Comparison of ENCODE assay signal across 14 cellular contexts in the genomic region with DNA sequence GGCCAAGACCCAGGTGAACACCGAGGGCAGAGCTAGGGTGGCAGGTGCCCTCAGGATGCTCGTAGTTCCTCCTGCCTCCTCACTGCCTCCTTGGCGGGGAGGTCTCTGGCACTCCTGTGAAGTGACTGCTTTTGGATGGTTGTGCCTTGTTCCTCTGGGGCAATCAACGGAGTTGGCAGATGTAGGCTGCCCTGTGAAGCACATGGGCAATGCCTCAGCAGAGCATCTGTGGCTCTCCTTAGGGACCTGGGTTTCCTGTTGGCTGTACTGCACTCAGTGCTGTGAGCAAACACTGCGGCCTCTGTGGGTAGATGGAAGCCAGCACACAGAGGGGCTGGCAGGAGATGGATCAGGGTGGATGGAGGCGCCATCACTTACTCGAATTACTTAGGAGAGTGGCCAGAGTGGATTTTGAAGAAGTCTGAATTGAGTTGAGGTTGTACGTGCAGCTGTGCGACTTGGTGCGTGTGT.
A peak's percentile ranks its signal among the peaks of the same experiment; 100 is the strongest.
DNase-seq lines count a peak whose midpoint lies in the region; ATAC-seq and TF ChIP-seq lines count a peak whose summit lies in the region.
"Had no signal": no experiment of that assay in that cellular context is flagged by ENCODE, and none has a peak within 500 bp of the region (broad histone marks: within the 10 kb centered on the region; RNA-seq: fewer than 3 reads in every experiment).

No MANE protein-coding gene starts in this region.

- H3K36me3 ChIP-seq in lower lobe of right lung, result no peaks in the 10 kb centered on the region
- no peaks in the 10 kb centered on the region for H3K36me3 ChIP-seq in suprapubic skin
- H3K36me3 ChIP-seq: breast epithelium had no signal

- WGBS in suprapubic skin, result 74% methylated on average over 8 of the region's 10 CpGs

- peak overlapping the region; percentile 9 for H3K4me3 Mint-ChIP-seq in activated B cell treated with CpG ODN at 0.5 μM for 24 hours
- H3K4me3 Mint-ChIP-seq in progenitor cell of endocrine pancreas (ENCODE audit: low read depth), result no peak overlapping the region
- H3K4me3 Mint-ChIP-seq: activated T-cell treated with anti-CD3 and anti-CD28 coated beads, Interleukin-2, amount 50 U/mL, for 24 hours; nephron had no signal

- H3K4me1 Mint-ChIP-seq in activated B cell treated with CpG ODN at 0.5 μM for 24 hours (peaks cover 13% of the 10 kb centered on the region), progenitor cell of endocrine pancreas (ENCODE audit: low read depth) (no peaks in the 10 kb centered on the region)

- TF ChIP-seq EP300 in suprapubic skin (IDR thresholded peaks at IDR 0.05), result no peak

- CTCF ChIA-PET in activated B cell treated with CpG ODN at 0.5 μM for 24 hours (lab: Charles Lee), result no interaction called here

- no peak overlapping the region for H3K4me3 ChIP-seq in lower lobe of right lung
- H3K4me3 ChIP-seq in suprapubic skin, result no peak overlapping the region
- H3K4me3 ChIP-seq: breast epithelium had no signal

- POLR2A ChIA-PET in activated B cell treated with CpG ODN at 0.5 μM for 24 hours (lab: Charles Lee), result no interaction called here

- ATAC-seq in activated B cell treated with CpG ODN at 0.5 μM for 24 hours (ENCODE audit: low read depth) (peak; percentile 77), lower lobe of right lung (no peak)

- H3K9me3 Mint-ChIP-seq in activated B cell treated with CpG ODN at 0.5 μM for 24 hours (no peaks in the 10 kb centered on the region), progenitor cell of endocrine pancreas (ENCODE audit: low read depth) (no peaks in the 10 kb centered on the region)

- H3K27me3 Mint-ChIP-seq in activated B cell treated with CpG ODN at 0.5 μM for 24 hours (no peaks in the 10 kb centered on the region), progenitor cell of endocrine pancreas (peaks cover 4% of the 10 kb centered on the region)
- H3K27me3 Mint-ChIP-seq: activated T-cell treated with anti-CD3 and anti-CD28 coated beads, Interleukin-2, amount 50 U/mL, for 24 hours had no signal

- H3K27ac Mint-ChIP-seq in activated B cell treated with CpG ODN at 0.5 μM for 24 hours (no peak overlapping the region), progenitor cell of endocrine pancreas (no peak overlapping the region)
- H3K27ac Mint-ChIP-seq: activated T-cell treated with anti-CD3 and anti-CD28 coated beads, Interleukin-2, amount 50 U/mL, for 24 hours; nephron had no signal

- H3K27me3 ChIP-seq in lower lobe of right lung (ENCODE audit: low read depth) (no peaks in the 10 kb centered on the region), suprapubic skin (no peaks in the 10 kb centered on the region)
- H3K27me3 ChIP-seq: breast epithelium had no signal

- intact Hi-C loops in activated B cell treated with CpG ODN at 0.5 μM for 24 hours (cut with micrococcal nuclease), result no loop called here
- intact Hi-C loops in lower lobe of right lung (cut with DNase I), result no loop called here

- H3K9me3 ChIP-seq in lower lobe of right lung (peaks cover 8% of the 10 kb centered on the region), suprapubic skin (no peaks in the 10 kb centered on the region)

- H3K27ac ChIP-seq in lower lobe of right lung, result no peak overlapping the region
- H3K27ac ChIP-seq in suprapubic skin, result no peak overlapping the region
- H3K27ac ChIP-seq: 22Rv1, breast epithelium had no signal

- TF ChIP-seq CTCF in activated B cell treated with CpG ODN at 0.5 μM for 24 hours (IDR thresholded peaks at IDR 0.05) (no peak), lower lobe of right lung (IDR thresholded peaks at IDR 0.05) (no peak), suprapubic skin (IDR thresholded peaks at IDR 0.05) (no peak), progenitor cell of endocrine pancreas (IDR thresholded peaks at IDR 0.05; ENCODE audit: unreplicated experiment) (no peak)

- DNase-seq in NCI-H1436 (lab: John Stamatoyannopoulos, UW) (peak; percentile 20), NCI-H1436 treated with DMSO at 0.1 percent for 48 hours (lab: John Stamatoyannopoulos, UW) (no peak), activated B cell treated with CpG ODN at 0.5 μM for 24 hours (peak; percentile 15), lower lobe of right lung (peak; percentile 15), suprapubic skin (ENCODE audit: low spot score in 2 of 2) (peak; percentile 31 to 61), NCI-H774 (lab: John Stamatoyannopoulos, UW) (no peak), Ammon's horn (ENCODE audit: low spot score) (no peak), progenitor cell of endocrine pancreas (ENCODE audit: low spot score, unreplicated experiment) (no peak)
- DNase-seq: erythroblast, NCI-H2029 had no signal

- H3K4me1 ChIP-seq in lower lobe of right lung (no peaks in the 10 kb centered on the region), suprapubic skin (no peaks in the 10 kb centered on the region)
- H3K4me1 ChIP-seq: breast epithelium had no signal

- no peak for TF ChIP-seq POLR2A in suprapubic skin (IDR thresholded peaks at IDR 0.05)

- H3K36me3 Mint-ChIP-seq in activated B cell treated with CpG ODN at 0.5 μM for 24 hours (ENCODE audit: low read depth) (no peaks in the 10 kb centered on the region), progenitor cell of endocrine pancreas (ENCODE audit: insufficient read depth) (no peaks in the 10 kb centered on the region)

Comparison
In these comparisons a context has a peak if more than half of its experiments do, and no peak if none do; other contexts are left out.
1. DNase-seq: peak in NCI-H1436 (single experiment), activated B cell treated with CpG ODN at 0.5 μM for 24 hours (single experiment), lower lobe of right lung (single experiment) and suprapubic skin (2 of 2); none in NCI-H1436 treated with DMSO at 0.1 percent for 48 hours (single experiment), NCI-H774 (single experiment), Ammon's horn (single experiment) and progenitor cell of endocrine pancreas (single experiment).